1 cellular context compared by ENCODE assay signal in the genomic region with DNA sequence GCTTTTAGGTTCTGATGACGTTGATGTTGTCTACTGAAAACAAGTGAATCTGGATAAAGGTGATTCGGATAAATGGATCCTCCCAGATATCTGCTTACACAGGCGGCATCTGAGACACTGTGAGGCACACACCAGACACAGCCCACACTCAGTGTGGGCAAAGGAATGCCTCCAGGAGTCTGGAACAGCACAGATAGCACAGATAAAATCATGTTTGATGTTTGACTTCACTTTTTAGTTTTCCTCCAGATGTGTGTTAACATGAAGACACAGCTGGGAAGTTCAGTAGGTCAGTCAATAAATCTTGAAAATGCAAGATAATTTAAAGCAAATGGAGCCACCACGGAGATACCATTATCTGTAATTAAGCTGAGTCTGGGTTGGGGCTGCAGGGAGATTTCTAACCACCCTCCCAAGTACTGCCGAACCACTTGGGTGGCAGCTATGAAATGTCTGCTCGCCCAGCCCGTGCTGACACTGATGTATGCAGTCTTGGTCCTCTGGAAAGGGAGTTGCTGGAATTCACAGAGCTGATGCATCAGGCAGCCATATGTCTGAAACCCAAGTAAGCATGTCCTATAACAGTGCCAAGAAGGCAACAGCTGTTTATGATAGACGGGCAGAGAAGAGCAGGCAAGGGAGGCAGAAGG.
TF ChIP-seq lines count a peak whose summit lies in the region.

No MANE protein-coding gene starts in this region.

TF ChIP-seq in IMR-90, 13 proteins besides CTCF, POLR2A, EP300 and RAD21 (continued from another document):
- TF ChIP-seq, protein P1, sequence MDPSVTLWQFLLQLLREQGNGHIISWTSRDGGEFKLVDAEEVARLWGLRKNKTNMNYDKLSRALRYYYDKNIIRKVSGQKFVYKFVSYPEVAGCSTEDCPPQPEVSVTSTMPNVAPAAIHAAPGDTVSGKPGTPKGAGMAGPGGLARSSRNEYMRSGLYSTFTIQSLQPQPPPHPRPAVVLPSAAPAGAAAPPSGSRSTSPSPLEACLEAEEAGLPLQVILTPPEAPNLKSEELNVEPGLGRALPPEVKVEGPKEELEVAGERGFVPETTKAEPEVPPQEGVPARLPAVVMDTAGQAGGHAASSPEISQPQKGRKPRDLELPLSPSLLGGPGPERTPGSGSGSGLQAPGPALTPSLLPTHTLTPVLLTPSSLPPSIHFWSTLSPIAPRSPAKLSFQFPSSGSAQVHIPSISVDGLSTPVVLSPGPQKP (IDR thresholded peaks at IDR 0.05; ENCODE audit: borderline replicate concordance, low read depth, low read length), result no peak
- TF ChIP-seq MXI1 (IDR thresholded peaks at IDR 0.05; ENCODE audit: borderline replicate concordance, low read depth, low read length), result no peak
- TF ChIP-seq MAFK (IDR thresholded peaks at IDR 0.05; ENCODE audit: low read depth, low read length), result no peak
- TF ChIP-seq SMC3 (IDR thresholded peaks at IDR 0.05; ENCODE audit: low read depth, low read length), result no peak
- TF ChIP-seq NFE2L2 (IDR thresholded peaks at IDR 0.05; ENCODE audit: low read depth, low read length), result no peak
- no peak for TF ChIP-seq BHLHE40 (IDR thresholded peaks at IDR 0.05; ENCODE audit: low read depth, low read length)
- TF ChIP-seq RFX5 (IDR thresholded peaks at IDR 0.05; ENCODE audit: low read depth, low read length), result no peak
- no peak for TF ChIP-seq CHD1 (IDR thresholded peaks at IDR 0.05; ENCODE audit: low read depth, low read length)
- TF ChIP-seq MAZ (IDR thresholded peaks at IDR 0.05; ENCODE audit: borderline replicate concordance, low read depth, low read length), result no peak
